ENCODE assay signal across 13 cellular contexts in the genomic region with DNA sequence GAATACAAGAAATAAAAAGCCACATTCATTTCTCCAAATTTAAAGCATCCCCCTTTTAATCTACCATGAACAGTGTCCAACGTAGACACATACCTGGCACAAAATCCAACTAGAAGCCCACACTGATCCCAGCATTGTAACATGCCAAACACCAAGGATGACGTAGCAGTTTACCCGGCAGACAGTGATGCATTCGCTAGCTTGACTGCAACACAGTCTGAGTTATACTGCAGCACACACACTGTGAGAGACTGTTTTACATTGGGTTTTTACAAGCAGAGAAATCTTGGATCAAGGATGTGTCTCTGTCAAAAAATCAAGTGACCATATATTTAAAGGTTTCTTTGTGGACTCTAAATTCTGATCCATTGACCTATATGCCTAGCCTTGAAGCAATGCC.
A peak's percentile ranks its signal among the peaks of the same experiment; 100 is the strongest.
DNase-seq lines count a peak whose midpoint lies in the region; ATAC-seq, FAIRE-seq and TF ChIP-seq lines count a peak whose summit lies in the region.
"Had no signal": no experiment of that assay in that cellular context is flagged by ENCODE, and none has a peak within 500 bp of the region (broad histone marks: within the 10 kb centered on the region; RNA-seq: fewer than 3 reads in every experiment).

No MANE protein-coding gene starts in this region.

- peak overlapping the region; percentile 2; the same call in 1 of the 2 replicates for H3K27ac Mint-ChIP-seq in HFFc6
- no peak overlapping the region for H3K27ac Mint-ChIP-seq in CD14-positive monocyte
- H3K27ac Mint-ChIP-seq: activated CD8-positive, alpha-beta memory T cell treated with anti-CD3 and anti-CD28 coated beads, Interleukin-2, amount 10 ng/mL, durations not matched to agents 7 days and 5 days had no signal

- no peaks in the 10 kb centered on the region for H3K9me3 Mint-ChIP-seq in HFFc6
- H3K9me3 Mint-ChIP-seq in CD14-positive monocyte: peaks cover 0 to 2% (median 0%) of the 10 kb centered on the region in 7 donors

- no peaks in the 10 kb centered on the region for H3K9me3 ChIP-seq in pancreas

- H3K27me3 Mint-ChIP-seq in HFFc6 (ENCODE audit: insufficient read depth) (no peaks in the 10 kb centered on the region), CD14-positive monocyte (ENCODE audit: low read depth in 3 of 3) (peaks cover 0 to 2% (median 0%) of the 10 kb centered on the region in 3 donors)
- H3K27me3 Mint-ChIP-seq: activated CD8-positive, alpha-beta memory T cell treated with anti-CD3 and anti-CD28 coated beads, Interleukin-2, amount 10 ng/mL, durations not matched to agents 7 days and 5 days had no signal

- H3K27ac ChIP-seq in pancreas: no peak overlapping the region

- H3K4me3 Mint-ChIP-seq in HFFc6 (no peak overlapping the region), CD14-positive monocyte (no peak overlapping the region)
- H3K4me3 Mint-ChIP-seq: activated CD8-positive, alpha-beta memory T cell treated with anti-CD3 and anti-CD28 coated beads, Interleukin-2, amount 10 ng/mL, durations not matched to agents 7 days and 5 days had no signal

- H3K36me3 Mint-ChIP-seq in HFFc6 (ENCODE audit: low read depth) (no peaks in the 10 kb centered on the region), CD14-positive monocyte (peaks cover 3 to 5% of the 10 kb centered on the region in 2 donors)

- no peak overlapping the region for H3K4me3 ChIP-seq in pancreas

- no peaks in the 10 kb centered on the region for H3K27me3 ChIP-seq in pancreas

- no peak for TF ChIP-seq CTCF in HFFc6 (IDR thresholded peaks at IDR 0.05)
- no peak for TF ChIP-seq CTCF in pancreas (IDR thresholded peaks at IDR 0.05)
- no peak for TF ChIP-seq CTCF in CD14-positive monocyte (IDR thresholded peaks at IDR 0.05)

- intact Hi-C loops in pancreas (cut with DNase I): no loop called here
- intact Hi-C loops in CD14-positive monocyte (cut with micrococcal nuclease): no loop called here

- DNase-seq in HFFc6: no peak
- peak; percentile 67 for DNase-seq in amniotic epithelial cell (ENCODE audit: low read depth)
- DNase-seq in globus pallidus (ENCODE audit: low spot score): peak; percentile 51
- no peak for DNase-seq in pancreas
- DNase-seq in CD14-positive monocyte (ENCODE audit: low spot score): no peak
- DNase-seq in activated CD8-positive, alpha-beta memory T cell treated with anti-CD3 and anti-CD28 coated beads, Interleukin-2, amount 50 U/mL, for 4 hours: no peak
- no peak for DNase-seq in activated CD8-positive, alpha-beta memory T cell treated with anti-CD3 and anti-CD28 coated beads for 24 hours
- DNase-seq: activated CD8-positive, alpha-beta memory T cell treated with anti-CD3 and anti-CD28 coated beads, Interleukin-2, amount 10 ng/mL, durations not matched to agents 7 days and 5 days; central memory CD4-positive, alpha-beta T cell; DMS79 treated with DMSO at 0.1 percent for 48 hours; HCEC 1CT had no signal

- H3K4me1 ChIP-seq in pancreas: peaks cover 0 to 25% (median 16%) of the 10 kb centered on the region in 3 donors

- ATAC-seq in pancreas (peak; percentile 75 to 82 (median 78)), HG03521 (IDR thresholded peaks at IDR 0.05; ENCODE audit: unreplicated experiment) (no peak)
- ATAC-seq: activated CD8-positive, alpha-beta memory T cell treated with anti-CD3 and anti-CD28 coated beads, Interleukin-2, amount 10 ng/mL, durations not matched to agents 7 days and 5 days had no signal

- no peak for FAIRE-seq in pancreas (lab: Jason Lieb, UNC)
- FAIRE-seq: urothelium cell line had no signal

- WGBS in pancreas, 2 donors: 49 to 50% methylated on average over 4 of the region's 4 CpGs

- no peaks in the 10 kb centered on the region for H3K36me3 ChIP-seq in pancreas

- H3K4me1 Mint-ChIP-seq in HFFc6 (ENCODE audit: low read depth) (peaks cover 20% of the 10 kb centered on the region), CD14-positive monocyte (peaks cover 8% of the 10 kb centered on the region)

Comparison
In these comparisons a context has a peak if more than half of its experiments do, and no peak if none do; other contexts are left out.
1. DNase-seq: peak in amniotic epithelial cell (single experiment) and globus pallidus (single experiment); none in HFFc6 (single experiment), pancreas (0 of 6), CD14-positive monocyte (single experiment), activated CD8-positive, alpha-beta memory T cell treated with anti-CD3 and anti-CD28 coated beads, Interleukin-2, amount 50 U/mL, for 4 hours (single experiment) and activated CD8-positive, alpha-beta memory T cell treated with anti-CD3 and anti-CD28 coated beads for 24 hours (single experiment).